13 cellular contexts compared by ENCODE assay signal in the genomic region with DNA sequence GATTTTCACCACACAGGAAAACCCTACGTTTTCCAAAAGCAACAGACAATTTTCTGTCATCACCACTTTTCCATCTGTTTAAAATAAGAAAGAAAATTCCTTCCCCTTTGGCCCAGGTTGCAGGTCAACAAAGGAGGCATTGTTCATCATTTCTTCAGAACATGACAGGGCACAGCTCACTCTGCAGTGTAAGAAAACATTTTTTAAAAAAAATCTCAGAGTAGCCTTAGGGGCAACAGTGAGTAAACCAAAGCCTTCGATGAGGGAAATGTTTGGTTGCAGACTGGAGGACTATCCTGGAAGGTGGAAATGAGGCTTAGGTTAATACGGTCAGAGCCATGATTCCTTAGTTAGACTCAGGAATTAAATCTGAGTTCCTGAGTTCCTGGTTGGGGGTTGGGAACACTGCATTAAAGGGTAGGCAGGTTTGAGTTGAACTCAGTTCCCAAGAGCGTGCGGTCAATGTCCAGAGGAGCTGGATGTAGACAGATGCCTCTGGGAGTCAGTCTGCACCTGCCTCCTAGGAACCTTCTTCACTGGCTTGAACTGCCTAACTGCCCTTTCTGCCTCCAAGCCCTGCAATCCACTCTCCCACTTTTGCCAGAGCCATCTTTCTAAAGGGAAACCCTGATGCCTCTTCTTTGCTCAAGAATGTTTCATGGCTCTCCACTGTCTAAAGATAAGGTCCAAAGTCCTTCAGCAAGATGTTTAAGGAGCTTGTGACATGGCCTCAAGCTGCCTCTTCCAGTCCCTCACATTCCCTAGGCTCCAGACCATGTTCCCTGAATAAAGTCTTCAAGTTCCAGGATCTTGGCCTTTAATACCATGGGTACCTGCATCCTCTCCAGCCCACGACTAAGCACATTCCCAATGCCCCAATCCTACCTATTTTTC. TPM values are rescaled to one million over a fixed set of nuclear protein-coding genes. Genes with fewer than 3 reads are reported as not detected.
A peak's percentile ranks its signal among the peaks of the same experiment; 100 is the strongest.
DNase-seq lines count a peak whose midpoint lies in the region; ATAC-seq, FAIRE-seq and TF ChIP-seq lines count a peak whose summit lies in the region.
"Had no signal": no experiment of that assay in that cellular context is flagged by ENCODE, and none has a peak within 500 bp of the region (broad histone marks: within the 10 kb centered on the region; RNA-seq: fewer than 3 reads in every experiment).

No MANE protein-coding gene starts in this region.

- H3K36me3 Mint-ChIP-seq in activated T-helper 17 cell treated with anti-CD3 and anti-CD28 coated beads, Interleukin-2, amount 50 U/mL, for 72 hours (ENCODE audit: low read depth), result no peaks in the 10 kb centered on the region

- DNase-seq in left ventricle myocardium inferior (no peak), right cardiac atrium (no peak), kidney tubule cell (ENCODE audit: low spot score) (peak; percentile 36), hepatic stellate cell (ENCODE audit: low spot score) (no peak), GM12892 (ENCODE audit: insufficient read length) (no peak)
- DNase-seq: activated effector memory CD4-positive, alpha-beta T cell treated with Interleukin-2 at 50 U/mL for 16 hours; NCI-H2227 treated with DMSO at 0.1 percent for 48 hours; spleen; T-helper 9 cell had no signal

- H3K27me3 Mint-ChIP-seq in activated T-helper 17 cell treated with anti-CD3 and anti-CD28 coated beads, Interleukin-2, amount 50 U/mL, for 72 hours, result peaks cover 39% of the 10 kb centered on the region

- H3K27me3 ChIP-seq in left ventricle myocardium inferior (ENCODE audit: low read depth) (peaks cover 11% of the 10 kb centered on the region), right cardiac atrium (ENCODE audit: control insufficient read depth, insufficient read depth) (no peaks in the 10 kb centered on the region)

- H3K36me3 ChIP-seq in left ventricle myocardium inferior, result no peaks in the 10 kb centered on the region

- WGBS in right cardiac atrium, result 75% methylated on average over 6 of the region's 6 CpGs

- peak overlapping the region; percentile 59 for H3K4me3 Mint-ChIP-seq in activated T-helper 17 cell treated with anti-CD3 and anti-CD28 coated beads, Interleukin-2, amount 50 U/mL, for 72 hours

- H3K9me3 ChIP-seq in left ventricle myocardium inferior (replicated peaks) (no peaks in the 10 kb centered on the region), right cardiac atrium (ENCODE audit: control insufficient read depth, low read length) (no peaks in the 10 kb centered on the region)
- H3K9me3 ChIP-seq: spleen had no signal

- H3K27ac Mint-ChIP-seq in activated T-helper 17 cell treated with anti-CD3 and anti-CD28 coated beads, Interleukin-2, amount 50 U/mL, for 72 hours, result no peak overlapping the region

- H3K4me1 ChIP-seq in left ventricle myocardium inferior, result peaks cover 65% of the 10 kb centered on the region
- no peaks in the 10 kb centered on the region for H3K4me1 ChIP-seq in right cardiac atrium (ENCODE audit: control insufficient read depth, insufficient read depth, low read length)

- intact Hi-C loops in left ventricle myocardium inferior (cut with micrococcal nuclease), result loop anchor here (2.0 to 10.0 kb wide), 2 partner anchors 130 to 172 kb away; no protein-coding TSS in a partner anchor
- intact Hi-C loops in right cardiac atrium (cut with DNase I), result loop anchor here (5.0 to 10.0 kb wide), 8 partner anchors 58 to 348 kb away; no protein-coding TSS in a partner anchor

- TF ChIP-seq POLR2A in GM18505 (IDR thresholded peaks at IDR 0.05; ENCODE audit: borderline replicate concordance, extremely low read depth, insufficient read depth, insufficient read length) (no peak), GM12892 (IDR thresholded peaks at IDR 0.05; ENCODE audit: low read depth, low read length) (no peak)

- TF ChIP-seq CTCF in left ventricle myocardium inferior (IDR thresholded peaks at IDR 0.05; ENCODE audit: borderline replicate concordance), result no peak

- H3K4me3 ChIP-seq in left ventricle myocardium inferior (no peak overlapping the region), right cardiac atrium (ENCODE audit: low read length) (no peak overlapping the region)

- no peaks in the 10 kb centered on the region for H3K9me3 Mint-ChIP-seq in activated T-helper 17 cell treated with anti-CD3 and anti-CD28 coated beads, Interleukin-2, amount 50 U/mL, for 72 hours
- H3K9me3 Mint-ChIP-seq: stimulated activated naive CD8-positive, alpha-beta T cell treated with anti-CD3 and anti-CD28 coated beads, Interleukin-15, Interleukin-2, amounts not matched to agents 100 ng/mL and 50 ng/mL, for 24 hours had no signal

- no peak for FAIRE-seq in GM12892 (lab: Jason Lieb, UNC)

- peak overlapping the region; percentile 99 for H3K27ac ChIP-seq in left ventricle myocardium inferior (replicated peaks)
- H3K27ac ChIP-seq in right cardiac atrium (ENCODE audit: low read length), result no peak overlapping the region

- ATAC-seq in right cardiac atrium (no peak), GM18505 (IDR thresholded peaks at IDR 0.05; ENCODE audit: unreplicated experiment) (no peak), GM21717 (IDR thresholded peaks at IDR 0.05; ENCODE audit: unreplicated experiment) (no peak)
- no peak for ATAC-seq in activated T-helper 17 cell treated with anti-CD3 and anti-CD28 coated beads, Interleukin-2, amount 50 U/mL, for 72 hours (replicated peaks)

- peaks cover 22% of the 10 kb centered on the region for H3K4me1 Mint-ChIP-seq in activated T-helper 17 cell treated with anti-CD3 and anti-CD28 coated beads, Interleukin-2, amount 50 U/mL, for 72 hours

RNA-seq across cellular contexts. Expression of gene HES1, which starts 3.2 kb away (rescaled TPM):
- 13.4 TPM for total RNA-seq in left ventricle myocardium inferior
- 10 to 100 TPM; 22.8 to 59.5 (median 27.8) TPM for total RNA-seq in right cardiac atrium
- 31.1 TPM for polyA plus RNA-seq in right cardiac atrium
- 1 to 10 TPM in 1 of 2 donors, under 1 TPM in 1; 0.58 to 4.0 TPM for total RNA-seq in activated T-helper 17 cell treated with anti-CD3 and anti-CD28 coated beads, Interleukin-2, amount 50 U/mL, for 72 hours
- 4.3 TPM for polyA plus RNA-seq in GM12892 (2012; ENCODE audit: missing spikeins)
